ENCODE assay signal across 18 cellular contexts in genomic region chr15:69660114-69660513, GRCh38.
"Had no signal": no experiment of that assay in that cellular context is flagged by ENCODE, and none has a peak within 500 bp of the region (broad histone marks: within the 10 kb centered on the region; RNA-seq: fewer than 3 reads in every experiment).

No MANE protein-coding gene starts in this region.

- ATAC-seq: left ventricle myocardium superior; natural killer cell; stimulated activated naive CD8-positive, alpha-beta T cell treated with anti-CD3 and anti-CD28 coated beads, Interleukin-15, amount 100 ng/mL, for 72 hours had no signal

- H3K4me3 Mint-ChIP-seq: natural killer cell; stimulated activated naive CD8-positive, alpha-beta T cell treated with anti-CD3 and anti-CD28 coated beads, Interleukin-15, amount 100 ng/mL, for 72 hours had no signal

- H3K4me3 ChIP-seq: dorsolateral prefrontal cortex, lower lobe of right lung, prostate gland, right atrium auricular region, sigmoid colon, suprapubic skin, transverse colon had no signal

- H3K9me3 Mint-ChIP-seq: natural killer cell; stimulated activated naive CD8-positive, alpha-beta T cell treated with anti-CD3 and anti-CD28 coated beads, Interleukin-15, amount 100 ng/mL, for 72 hours had no signal

- H3K4me1 Mint-ChIP-seq: stimulated activated naive CD8-positive, alpha-beta T cell treated with anti-CD3 and anti-CD28 coated beads, Interleukin-15, amount 100 ng/mL, for 72 hours had no signal

- H3K36me3 Mint-ChIP-seq: natural killer cell had no signal

- H3K9me3 ChIP-seq: lower lobe of right lung, prostate gland, right atrium auricular region, sigmoid colon, suprapubic skin, transverse colon had no signal

- H2AFZ ChIP-seq: parathyroid adenoma had no signal

- H3K27me3 Mint-ChIP-seq: stimulated activated naive CD8-positive, alpha-beta T cell treated with anti-CD3 and anti-CD28 coated beads, Interleukin-15, amount 100 ng/mL, for 72 hours had no signal

- H3K36me3 ChIP-seq: lower lobe of right lung, prostate gland, right atrium auricular region, sigmoid colon, suprapubic skin, transverse colon had no signal

- H3K27ac Mint-ChIP-seq: natural killer cell; stimulated activated naive CD8-positive, alpha-beta T cell treated with anti-CD3 and anti-CD28 coated beads, Interleukin-15, amount 100 ng/mL, for 72 hours had no signal

- FAIRE-seq: frontal cortex, keratinocyte had no signal

- DNase-seq: cerebellar nuclear complex; dorsolateral prefrontal cortex; effector CD4-positive, alpha-beta T cell; left ventricle myocardium superior; lower lobe of right lung; natural killer cell; sigmoid colon; stimulated activated CD4-positive, alpha-beta T cell treated with anti-CD3 and anti-CD28 coated beads, Interleukin-15, amount 100 ng/mL, for 24 hours; stimulated activated CD4-positive, alpha-beta T cell treated with anti-CD3 and anti-CD28 coated beads, Interleukin-2, amount 100 ng/mL, for 48 hours; stimulated activated naive CD4-positive, alpha-beta T cell; stimulated activated naive CD8-positive, alpha-beta T cell treated with anti-CD3 and anti-CD28 coated beads, Interleukin-15, amount 100 ng/mL, for 72 hours; transverse colon had no signal

- H3K27me3 ChIP-seq: right atrium auricular region, transverse colon had no signal

- H3K4me1 ChIP-seq: parathyroid adenoma, prostate gland, sigmoid colon, transverse colon had no signal

- H3K9ac ChIP-seq: parathyroid adenoma had no signal

- H3K27ac ChIP-seq: dorsolateral prefrontal cortex, lower lobe of right lung, parathyroid adenoma, prostate gland, right atrium auricular region, sigmoid colon, suprapubic skin, transverse colon had no signal

- H3K79me2 ChIP-seq: parathyroid adenoma had no signal
